Comparison of ENCODE assay signal across 1 cellular context in genomic region chr3:64152676-64153466, GRCh38.
TF ChIP-seq lines count a peak whose summit lies in the region.

No MANE protein-coding gene starts in this region.

TF ChIP-seq in IMR-90, 13 proteins besides CTCF, POLR2A, EP300 and RAD21:
- TF ChIP-seq SMC3 (IDR thresholded peaks at IDR 0.05; ENCODE audit: low read depth, low read length): no peak
- no peak for TF ChIP-seq MXI1 (IDR thresholded peaks at IDR 0.05; ENCODE audit: borderline replicate concordance, low read depth, low read length)
- no peak for TF ChIP-seq CHD1 (IDR thresholded peaks at IDR 0.05; ENCODE audit: low read depth, low read length)
- no peak for TF ChIP-seq ELK1 (IDR thresholded peaks at IDR 0.05; ENCODE audit: borderline replicate concordance, low read depth, low read length)
- TF ChIP-seq MAZ (IDR thresholded peaks at IDR 0.05; ENCODE audit: borderline replicate concordance, low read depth, low read length): no peak
- no peak for TF ChIP-seq USF2 (IDR thresholded peaks at IDR 0.05; ENCODE audit: low read depth, low read length)
- TF ChIP-seq CEBPB (IDR thresholded peaks at IDR 0.05; ENCODE audit: low read depth, low read length): no peak
- no peak for TF ChIP-seq RFX5 (IDR thresholded peaks at IDR 0.05; ENCODE audit: low read depth, low read length)
- no peak for TF ChIP-seq BHLHE40 (IDR thresholded peaks at IDR 0.05; ENCODE audit: low read depth, low read length)
- no peak for TF ChIP-seq MAFK (IDR thresholded peaks at IDR 0.05; ENCODE audit: low read depth, low read length)
- no peak for TF ChIP-seq RCOR1 (IDR thresholded peaks at IDR 0.05; ENCODE audit: insufficient replicate concordance, low read length)
- no peak for TF ChIP-seq FOS (IDR thresholded peaks at IDR 0.05; ENCODE audit: low read depth, low read length)
- TF ChIP-seq NFE2L2 (IDR thresholded peaks at IDR 0.05; ENCODE audit: low read depth, low read length): no peak
